8 cellular contexts compared by ENCODE assay signal in genomic region chr2:161237397-161238263, GRCh38.
DNase-seq lines count a peak whose midpoint lies in the region; ATAC-seq and TF ChIP-seq lines count a peak whose summit lies in the region.

No MANE protein-coding gene starts in this region.

- DNase-seq in H7: peak; percentile 74
- DNase-seq in NCI-H146 treated with DMSO at 0.1 percent for 48 hours (lab: John Stamatoyannopoulos, UW; ENCODE audit: unreplicated experiment): peak; percentile 43
- peak; percentile 56 to 57 for DNase-seq in activated CD4-positive, alpha-beta T cell treated with anti-CD3 and anti-CD28 coated beads, Interleukin-2, amount 50 U/mL, for 4 hours
- peak; percentile 74 for DNase-seq in ecto neural progenitor cell (ENCODE audit: low spot score)
- DNase-seq in lung (ENCODE audit: low spot score): no peak
- peak; percentile 31 to 43 for DNase-seq in stimulated activated CD8-positive, alpha-beta memory T cell treated with anti-CD3 and anti-CD28 coated beads, Interleukin-15, amount 100 ng/mL, for 4 hours (ENCODE audit: low read depth in 2 of 2)
- no peak for DNase-seq in MV-4-11 (lab: John Stamatoyannopoulos, UW)

- H3K9ac ChIP-seq in ES-I3 (ENCODE audit: low read depth, low read length): peak overlapping the region; percentile 84; the same call in 1 of the 2 replicates

- H3K27me3 ChIP-seq in H7 (ENCODE audit: control insufficient read depth, insufficient read depth, low read length) (peaks cover 40% of the 10 kb centered on the region), lung (ENCODE audit: control insufficient read depth, insufficient read depth) (no peaks in the 10 kb centered on the region)

- WGBS in lung, 2 donors: 7 to 9% methylated on average over 49 of the region's 49 CpGs

- TF ChIP-seq CTCF in lung (IDR thresholded peaks at IDR 0.05; ENCODE audit: control extremely low read depth, extremely low read depth): no peak

- H3K4me3 ChIP-seq in H7 (ENCODE audit: insufficient read depth, low read depth, low read length) (peak overlapping the region; percentile 63), lung (peak overlapping the region; percentile 5)

- H3K27ac ChIP-seq in lung (ENCODE audit: low read depth in 1 of 2, low read length in 1 of 2): no peak overlapping the region

- peaks cover 3% of the 10 kb centered on the region; the same call in 1 of the 2 replicates for H3K4me1 ChIP-seq in ES-I3 (ENCODE audit: insufficient read depth, low read length)
- H3K4me1 ChIP-seq in lung (ENCODE audit: control insufficient read depth in 2 of 2, insufficient read depth in 2 of 2, low read length in 2 of 2): peaks cover 6% of the 10 kb centered on the region in 2 donors

- H3K36me3 ChIP-seq in ES-I3 (ENCODE audit: insufficient read depth, low read length) (no peaks in the 10 kb centered on the region), H7 (replicated peaks; ENCODE audit: control insufficient read depth, insufficient read depth, low read length) (no peaks in the 10 kb centered on the region), lung (ENCODE audit: control insufficient read depth in 2 of 2, insufficient read depth in 2 of 2, low read length in 2 of 2) (peaks cover 2% of the 10 kb centered on the region in 2 donors)

- peak; percentile 73 for ATAC-seq in lung (ENCODE audit: insufficient read depth, low FRiP score)

- H3K9me3 ChIP-seq in ES-I3 (ENCODE audit: control insufficient read depth, insufficient read depth, low read length): no peaks in the 10 kb centered on the region
- no peaks in the 10 kb centered on the region for H3K9me3 ChIP-seq in lung (ENCODE audit: control insufficient read depth in 2 of 2, insufficient read depth in 1 of 2, low read length in 1 of 2)

Comparison
In these comparisons a context has a peak if more than half of its experiments do, and no peak if none do; other contexts are left out.
1. DNase-seq: peak in H7 (single experiment), NCI-H146 treated with DMSO at 0.1 percent for 48 hours (single experiment), activated CD4-positive, alpha-beta T cell treated with anti-CD3 and anti-CD28 coated beads, Interleukin-2, amount 50 U/mL, for 4 hours (2 of 2), ecto neural progenitor cell (single experiment) and stimulated activated CD8-positive, alpha-beta memory T cell treated with anti-CD3 and anti-CD28 coated beads, Interleukin-15, amount 100 ng/mL, for 4 hours (2 of 2); none in lung (single experiment) and MV-4-11 (single experiment).